ENCODE assay signal across 9 cellular contexts in genomic region chr14:55277972-55278740, GRCh38. TPM values are rescaled to one million over a fixed set of nuclear protein-coding genes. Genes with fewer than 3 reads are reported as not detected.
A peak's percentile ranks its signal among the peaks of the same experiment; 100 is the strongest.
DNase-seq lines count a peak whose midpoint lies in the region; ATAC-seq and TF ChIP-seq lines count a peak whose summit lies in the region.
"Had no signal": no experiment of that assay in that cellular context is flagged by ENCODE, and none has a peak within 500 bp of the region (broad histone marks: within the 10 kb centered on the region; RNA-seq: fewer than 3 reads in every experiment).

No MANE protein-coding gene starts in this region.

- POLR2A ChIA-PET in activated CD4-positive, alpha-beta memory T cell treated with anti-CD3 and anti-CD28 coated beads, Interleukin-2, amount 10 ng/mL, durations not matched to agents 7 days and 5 days (lab: Charles Lee): interaction anchor here (1.6 to 2.0 kb wide), 2 partner anchors 59 to 251 kb away, joined by 5 to 6 read pairs; partner anchors contain the start of genes SOCS4 and WDHD1

- peak overlapping the region; percentile 33 to 61 (median 49) for H3K27ac ChIP-seq in transverse colon

- H3K36me3 ChIP-seq in transverse colon: no peaks in the 10 kb centered on the region

- CTCF ChIA-PET in activated CD4-positive, alpha-beta memory T cell treated with anti-CD3 and anti-CD28 coated beads, Interleukin-2, amount 10 ng/mL, durations not matched to agents 7 days and 5 days (lab: Charles Lee): interaction anchor here (1.6 to 2.0 kb wide), 2 partner anchors 76 to 78 kb away, joined by 3 to 5 read pairs; no protein-coding TSS in a partner anchor

- TF ChIP-seq EP300 in transverse colon (IDR thresholded peaks at IDR 0.05; ENCODE audit: low read depth): no peak

- peaks cover 18% of the 10 kb centered on the region for H3K36me3 Mint-ChIP-seq in activated CD4-positive, alpha-beta memory T cell treated with anti-CD3 and anti-CD28 coated beads, Interleukin-2, amount 10 ng/mL, durations not matched to agents 7 days and 5 days (ENCODE audit: low read depth)

- H3K4me1 Mint-ChIP-seq in activated CD4-positive, alpha-beta memory T cell treated with anti-CD3 and anti-CD28 coated beads, Interleukin-2, amount 10 ng/mL, durations not matched to agents 7 days and 5 days: peaks cover 49% of the 10 kb centered on the region

- in situ Hi-C loops in transverse colon (cut with MboI; ENCODE audit: low pct_ligation_motif_present in 1 of 4, low pct_unique_long_range_greater_than_20kb in 1 of 4, low sequenced_read_pairs in 3 of 4): loop anchor here in 1 of 4 donors (10.0 kb wide), 1 partner anchor 77 kb away; no protein-coding TSS in a partner anchor

- no peaks in the 10 kb centered on the region for H3K27me3 ChIP-seq in transverse colon

- H3K27me3 Mint-ChIP-seq in activated CD4-positive, alpha-beta memory T cell treated with anti-CD3 and anti-CD28 coated beads, Interleukin-2, amount 10 ng/mL, durations not matched to agents 7 days and 5 days: no peaks in the 10 kb centered on the region

- no peak overlapping the region for H3K4me3 ChIP-seq in transverse colon
- H3K4me3 ChIP-seq: lung had no signal

- no peaks in the 10 kb centered on the region for H3K9me3 Mint-ChIP-seq in activated CD4-positive, alpha-beta memory T cell treated with anti-CD3 and anti-CD28 coated beads, Interleukin-2, amount 10 ng/mL, durations not matched to agents 7 days and 5 days

- H3K4me1 ChIP-seq in transverse colon: peaks cover 11 to 49% (median 42%) of the 10 kb centered on the region in 4 donors

- TF ChIP-seq CTCF in transverse colon (IDR thresholded peaks at IDR 0.05): no peak

- no peaks in the 10 kb centered on the region for H3K9me3 ChIP-seq in transverse colon

- no peak overlapping the region for H3K4me3 Mint-ChIP-seq in activated CD4-positive, alpha-beta memory T cell treated with anti-CD3 and anti-CD28 coated beads, Interleukin-2, amount 10 ng/mL, durations not matched to agents 7 days and 5 days

- H3K27ac Mint-ChIP-seq in activated CD4-positive, alpha-beta memory T cell treated with anti-CD3 and anti-CD28 coated beads, Interleukin-2, amount 10 ng/mL, durations not matched to agents 7 days and 5 days: peak overlapping the region; percentile 26

- TF ChIP-seq POLR2A in transverse colon (IDR thresholded peaks at IDR 0.05): no peak

- 37 to 40% methylated on average over 3 to 6 of the region's 6 CpGs for WGBS in transverse colon (ENCODE audit: low coverage in 1 of 2), 2 donors

- ATAC-seq in HG03108 (IDR thresholded peaks at IDR 0.05; ENCODE audit: unreplicated experiment): peak; percentile 88

- DNase-seq in stimulated activated CD4-positive, alpha-beta T cell treated with anti-CD3 and anti-CD28 coated beads, Interleukin-1b, Interleukin-23, amount 100 ng/mL, for 48 hours: peak; percentile 11
- DNase-seq in stimulated activated CD4-positive, alpha-beta T cell treated with anti-CD3 and anti-CD28 coated beads, Interleukin-4, amount 100 ng/mL, for 4 hours: no peak
- DNase-seq in activated CD4-positive, alpha-beta memory T cell treated with anti-CD3 and anti-CD28 coated beads, Interleukin-2, amount 10 ng/mL, durations not matched to agents 7 days and 5 days: no peak
- DNase-seq in transverse colon (no peak), NCI-H446 treated with DMSO at 0.1 percent for 48 hours (lab: John Stamatoyannopoulos, UW) (no peak), kidney tubule cell (ENCODE audit: low spot score) (no peak), D341Med (ENCODE audit: low spot score) (no peak)

- intact Hi-C loops in transverse colon (cut with DNase I; ENCODE audit: low total_unique reads): no loop called here

RNA-seq across cellular contexts. Expression of gene FBXO34, which starts 6.9 kb away (rescaled TPM):
- total RNA-seq in activated CD4-positive, alpha-beta memory T cell treated with anti-CD3 and anti-CD28 coated beads, Interleukin-2, amount 10 ng/mL, durations not matched to agents 7 days and 5 days: 10 to 100 TPM; 25.1 to 25.5 TPM
- total RNA-seq in transverse colon: 100 to 1,000 TPM in 2 of 4 donors, 10 to 100 TPM in 2; 34.2 to 129 (median 99.4) TPM
